ENCODE assay signal across 14 cellular contexts in genomic region chr2:224870341-224870740, GRCh38.
DNase-seq lines count a peak whose midpoint lies in the region; ATAC-seq, FAIRE-seq and TF ChIP-seq lines count a peak whose summit lies in the region.
"Had no signal": no experiment of that assay in that cellular context is flagged by ENCODE, and none has a peak within 500 bp of the region (broad histone marks: within the 10 kb centered on the region; RNA-seq: fewer than 3 reads in every experiment).

No MANE protein-coding gene starts in this region.

- peaks cover 3 to 80% of the 10 kb centered on the region in 2 experiments for H3K36me3 ChIP-seq in mesenchymal stem cell (ENCODE audit: control insufficient read depth in 1 of 2, insufficient read depth in 2 of 2, low read depth in 1 of 2, low read length in 2 of 2)
- H3K36me3 ChIP-seq: colonic mucosa had no signal

- no peaks in the 10 kb centered on the region for H3K27me3 ChIP-seq in mesenchymal stem cell (ENCODE audit: control insufficient read depth in 1 of 2, insufficient read depth in 1 of 2, low read length in 2 of 2)
- H3K27me3 ChIP-seq: colonic mucosa, hepatocyte had no signal

- peaks cover 1% of the 10 kb centered on the region for H3K79me1 ChIP-seq in mesenchymal stem cell (replicated peaks; ENCODE audit: low read length, poor library complexity, severe bottlenecking)

- in situ Hi-C loops in astrocyte of the spinal cord (cut with HindIII; ENCODE audit: low sequenced_read_pairs), result no loop called here

- TF ChIP-seq CTCF in astrocyte of the spinal cord (IDR thresholded peaks at IDR 0.05; ENCODE audit: low read depth, low read length), result no peak

- H4K8ac ChIP-seq in mesenchymal stem cell (ENCODE audit: low read length), result no peak overlapping the region

- peak overlapping the region; percentile 76 for H3K9ac ChIP-seq in mesenchymal stem cell (ENCODE audit: low read length)

- H3K4me2 ChIP-seq in mesenchymal stem cell (ENCODE audit: low read length, poor library complexity, severe bottlenecking), result no peak overlapping the region
- H3K4me2 ChIP-seq: hepatocyte had no signal

- no peak overlapping the region for H3K27ac ChIP-seq in mesenchymal stem cell (ENCODE audit: low read length, poor library complexity, severe bottlenecking)
- H3K27ac ChIP-seq: C4-2B, colonic mucosa, hepatocyte had no signal

- no peak overlapping the region for H3K4ac ChIP-seq in mesenchymal stem cell (ENCODE audit: low read depth in 1 of 2, low read length in 2 of 2)

- no peak overlapping the region for H3K14ac ChIP-seq in mesenchymal stem cell (ENCODE audit: low read length in 2 of 2)

- H2BK120ac ChIP-seq in mesenchymal stem cell (ENCODE audit: low read depth, low read length), result no peak overlapping the region

- H2BK5ac ChIP-seq in mesenchymal stem cell (ENCODE audit: low read depth, low read length, poor library complexity, severe bottlenecking), result no peak overlapping the region

- H4K91ac ChIP-seq in mesenchymal stem cell (ENCODE audit: low read length), result no peak overlapping the region

- ATAC-seq in HG02870 (IDR thresholded peaks at IDR 0.05; ENCODE audit: unreplicated experiment) (no peak), GM21619 (IDR thresholded peaks at IDR 0.05; ENCODE audit: unreplicated experiment) (no peak)
- ATAC-seq: left lobe of liver had no signal

- no peak overlapping the region for H3K23ac ChIP-seq in mesenchymal stem cell (ENCODE audit: low read length in 2 of 2)

- no peak overlapping the region for H2AK5ac ChIP-seq in mesenchymal stem cell (ENCODE audit: low read length, severe bottlenecking)

- H2AFZ ChIP-seq in mesenchymal stem cell (ENCODE audit: low read depth, low read length), result no peak overlapping the region
- H2AFZ ChIP-seq: hepatocyte had no signal

- FAIRE-seq in GM19239 (lab: Jason Lieb, UNC), result peak; percentile 31

- no peak overlapping the region for H2BK15ac ChIP-seq in mesenchymal stem cell (ENCODE audit: low read depth, poor library complexity, severe bottlenecking)

- H3K18ac ChIP-seq in mesenchymal stem cell (ENCODE audit: low read depth in 1 of 2, low read length in 2 of 2), result no peak overlapping the region

- no peak overlapping the region for H3K4me3 ChIP-seq in astrocyte of the spinal cord (ENCODE audit: low read depth, low read length)
- no peak overlapping the region for H3K4me3 ChIP-seq in mesenchymal stem cell (ENCODE audit: insufficient read depth in 1 of 2, low read depth in 1 of 2, low read length in 2 of 2)
- H3K4me3 ChIP-seq: colonic mucosa, hepatocyte had no signal

- no peaks in the 10 kb centered on the region for H3K4me1 ChIP-seq in mesenchymal stem cell (ENCODE audit: control insufficient read depth, insufficient read depth, low read depth, low read length)
- H3K4me1 ChIP-seq: colonic mucosa had no signal

- no peaks in the 10 kb centered on the region for H3K9me3 ChIP-seq in mesenchymal stem cell (ENCODE audit: control insufficient read depth, low read length)
- H3K9me3 ChIP-seq: colonic mucosa had no signal

- no peak overlapping the region for H2BK12ac ChIP-seq in mesenchymal stem cell (ENCODE audit: low read length in 2 of 2)

- DNase-seq in Ammon's horn (ENCODE audit: low spot score), result peak; percentile 28
- no peak for DNase-seq in GM19239 (ENCODE audit: insufficient read length, low spot score)
- peak; percentile 24 for DNase-seq in astrocyte of the spinal cord (ENCODE audit: low read depth, low spot score)
- no peak for DNase-seq in mesenchymal stem cell
- DNase-seq in activated effector memory CD4-positive, alpha-beta T cell treated with Interleukin-2 at 50 U/mL for 16 hours, result no peak
- no peak for DNase-seq in HuH-7.5 (ENCODE audit: low spot score)
- DNase-seq: colonic mucosa; naive B cell; NK-92 treated with Interleukin-12 subunit alpha and Interleukin-12 subunit beta, amount 100 ng/mL, for 24 hours had no signal

Comparison
In these comparisons a context has a peak if more than half of its experiments do, and no peak if none do; other contexts are left out.
1. DNase-seq: peak in Ammon's horn (single experiment) and astrocyte of the spinal cord (single experiment); none in GM19239 (single experiment), mesenchymal stem cell (single experiment), activated effector memory CD4-positive, alpha-beta T cell treated with Interleukin-2 at 50 U/mL for 16 hours (single experiment) and HuH-7.5 (single experiment).